16 cellular contexts compared by ENCODE assay signal in the genomic region with DNA sequence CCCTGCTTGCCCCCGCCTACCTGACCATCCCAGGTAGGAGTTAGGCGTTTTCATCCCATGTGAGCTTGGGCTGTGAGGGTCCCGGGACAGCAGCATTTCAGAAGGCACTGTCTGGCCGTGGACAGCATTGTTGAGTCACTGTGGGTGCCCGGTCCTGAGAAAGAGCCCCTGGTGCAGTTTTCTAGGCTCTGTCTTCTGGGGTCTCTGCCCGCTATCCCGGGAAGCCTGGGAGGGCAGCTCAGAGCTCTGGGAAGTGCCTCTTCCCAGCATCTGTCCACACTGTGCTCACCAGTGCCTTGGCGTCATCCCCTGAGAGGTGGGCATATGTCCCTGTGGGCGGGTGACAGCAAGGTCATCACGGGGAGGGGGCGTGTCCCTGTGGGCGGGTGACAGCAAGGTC. TPM values are rescaled to one million over a fixed set of nuclear protein-coding genes. Genes with fewer than 3 reads are reported as not detected.
DNase-seq lines count a peak whose midpoint lies in the region; TF ChIP-seq lines count a peak whose summit lies in the region.
"Had no signal": no experiment of that assay in that cellular context is flagged by ENCODE, and none has a peak within 500 bp of the region (broad histone marks: within the 10 kb centered on the region; RNA-seq: fewer than 3 reads in every experiment).

No MANE protein-coding gene starts in this region.

- H3K4me3 Mint-ChIP-seq in neural crest cell (peak overlapping the region; percentile 41), type B pancreatic cell (no peak overlapping the region)
- H3K4me3 Mint-ChIP-seq: CD4-positive, alpha-beta T cell had no signal

- no peak overlapping the region for H3K27ac Mint-ChIP-seq in neural crest cell (ENCODE audit: unreplicated experiment)
- H3K27ac Mint-ChIP-seq in type B pancreatic cell = no peak overlapping the region

- POLR2A ChIA-PET in RWPE1 (lab: Yijun Ruan, JAX; ENCODE audit: low non-redundant PET) = no interaction called here

- DNase-seq in DMS 273 (lab: John Stamatoyannopoulos, UW; ENCODE audit: unreplicated experiment) (peak; percentile 22), DMS 273 treated with DMSO at 0.1 percent for 48 hours (lab: John Stamatoyannopoulos, UW) (no peak), neural crest cell (ENCODE audit: low read depth, low spot score) (no peak), type B pancreatic cell (ENCODE audit: extremely low spot score, unreplicated experiment) (peak; percentile 58), RWPE1 (ENCODE audit: low spot score) (no peak), SHP77 (lab: John Stamatoyannopoulos, UW) (no peak)
- DNase-seq in activated CD8-positive, alpha-beta memory T cell treated with anti-CD3 and anti-CD28 coated beads, Interleukin-2, amount 50 U/mL, for 48 hours = peak; percentile 47
- no peak for DNase-seq in activated CD8-positive, alpha-beta memory T cell treated with anti-CD3 and anti-CD28 coated beads, Interleukin-2, amount 50 U/mL, for 4 hours
- DNase-seq: AML-193; CD4-positive, alpha-beta T cell; DND-41; EL; IMR-90 had no signal

- peaks cover 3% of the 10 kb centered on the region for H3K27me3 Mint-ChIP-seq in neural crest cell (ENCODE audit: low read depth)
- peaks cover 4% of the 10 kb centered on the region for H3K27me3 Mint-ChIP-seq in type B pancreatic cell

- H3K36me3 Mint-ChIP-seq in neural crest cell (ENCODE audit: low read depth) (peaks cover 5% of the 10 kb centered on the region), type B pancreatic cell (peaks cover 4% of the 10 kb centered on the region)

- no peak overlapping the region for H3K27ac ChIP-seq in RWPE1
- H3K27ac ChIP-seq: 22Rv1, A549, C4-2B had no signal

- CTCF ChIA-PET in RWPE1 (lab: Yijun Ruan, JAX) = no interaction called here

- H3K9me3 Mint-ChIP-seq in neural crest cell = no peaks in the 10 kb centered on the region
- H3K9me3 Mint-ChIP-seq in type B pancreatic cell = no peaks in the 10 kb centered on the region
- H3K9me3 Mint-ChIP-seq: CD4-positive, alpha-beta T cell had no signal

- H3K4me1 Mint-ChIP-seq in neural crest cell (peaks cover 5% of the 10 kb centered on the region), type B pancreatic cell (ENCODE audit: unreplicated experiment) (peaks cover 5% of the 10 kb centered on the region)

- no peak for TF ChIP-seq CTCF in neural crest cell (conservative IDR thresholded peaks at IDR 0.05)
- TF ChIP-seq CTCF in type B pancreatic cell (conservative IDR thresholded peaks at IDR 0.05) = no peak
- TF ChIP-seq CTCF in RWPE1 (conservative IDR thresholded peaks at IDR 0.05; ENCODE audit: low read depth) = no peak

RNA-seq across cellular contexts. Expression of gene ZNF669, which starts 11.4 kb away (rescaled TPM):
- 19.8 and 21.8 TPM in 2 replicates for total RNA-seq in neural crest cell
- 19.8 and 21.3 TPM in 2 replicates for total RNA-seq in type B pancreatic cell (ENCODE audit: low replicate concordance)

RNA-seq across cellular contexts. Expression of gene ZNF670, which starts 36.9 kb away (rescaled TPM):
- total RNA-seq in neural crest cell (12.2 and 13.2 TPM in 2 replicates), type B pancreatic cell (ENCODE audit: low replicate concordance) (6.6 and 8.5 TPM in 2 replicates)

RNA-seq across cellular contexts. Expression of gene ZNF124, which starts 56.3 kb away (rescaled TPM):
- total RNA-seq in neural crest cell = 87.0 and 90.2 TPM in 2 replicates
- total RNA-seq in type B pancreatic cell (ENCODE audit: low replicate concordance) = 55.1 and 134 TPM in 2 replicates

Comparison
In these comparisons a context has a peak if more than half of its experiments do, and no peak if none do; other contexts are left out.
1. DNase-seq: peak in DMS 273 (single experiment), activated CD8-positive, alpha-beta memory T cell treated with anti-CD3 and anti-CD28 coated beads, Interleukin-2, amount 50 U/mL, for 48 hours (single experiment) and type B pancreatic cell (single experiment); none in DMS 273 treated with DMSO at 0.1 percent for 48 hours (single experiment), activated CD8-positive, alpha-beta memory T cell treated with anti-CD3 and anti-CD28 coated beads, Interleukin-2, amount 50 U/mL, for 4 hours (single experiment), neural crest cell (single experiment), RWPE1 (single experiment) and SHP77 (0 of 2).